ENCODE assay signal across 21 cellular contexts in genomic region chr4:152808670-152809069, GRCh38.
"Had no signal": no experiment of that assay in that cellular context is flagged by ENCODE, and none has a peak within 500 bp of the region (broad histone marks: within the 10 kb centered on the region; RNA-seq: fewer than 3 reads in every experiment).

No MANE protein-coding gene starts in this region.

- DNase-seq: activated CD4-positive, alpha-beta T cell treated with anti-CD3 and anti-CD28 coated beads for 36 hours; activated CD8-positive, alpha-beta memory T cell treated with anti-CD3 and anti-CD28 coated beads, Interleukin-2, amount 10 ng/mL, durations not matched to agents 7 days and 5 days; activated effector memory CD4-positive, alpha-beta T cell treated with Interleukin-2 at 50 U/mL for 16 hours; activated naive CD4-positive, alpha-beta T cell treated with Interleukin-2 at 50 U/mL for 16 hours; activated T-cell treated with anti-CD3 and anti-CD28 coated beads, Interleukin-2, amount 50 U/mL, for 24 hours; brain microvascular endothelial cell; MG63; MV-4-11; NCI-H1092 treated with DMSO at 0.1 percent for 48 hours; NCI-H1436; NCI-H1694 treated with DMSO at 0.1 percent for 48 hours; NCI-H2029 treated with DMSO at 0.1 percent for 48 hours; NCI-H345; NCI-H510A; NCI-H526 treated with DMSO at 0.1 percent for 48 hours; NCI-H82; SIG-M5; T-helper 1 cell had no signal

- ATAC-seq: activated CD4-positive, alpha-beta T cell treated with anti-CD3 and anti-CD28 coated beads for 36 hours; activated CD8-positive, alpha-beta memory T cell treated with anti-CD3 and anti-CD28 coated beads, Interleukin-2, amount 10 ng/mL, durations not matched to agents 7 days and 5 days had no signal

- H3K36me3 ChIP-seq: brain microvascular endothelial cell, cardiac muscle cell, MG63 had no signal

- H3K9me3 ChIP-seq: MG63 had no signal

- H3K4me2 ChIP-seq: KMS-11 had no signal

- H3K27me3 ChIP-seq: brain microvascular endothelial cell, cardiac muscle cell, MG63 had no signal

- H3K9ac ChIP-seq: KMS-11 had no signal

- H3K4me3 ChIP-seq: cardiac muscle cell, MG63 had no signal

- H3K27ac ChIP-seq: brain microvascular endothelial cell, cardiac muscle cell, KMS-11, VCaP had no signal
